Comparison of ENCODE assay signal across 1 cellular context in the genomic region with DNA sequence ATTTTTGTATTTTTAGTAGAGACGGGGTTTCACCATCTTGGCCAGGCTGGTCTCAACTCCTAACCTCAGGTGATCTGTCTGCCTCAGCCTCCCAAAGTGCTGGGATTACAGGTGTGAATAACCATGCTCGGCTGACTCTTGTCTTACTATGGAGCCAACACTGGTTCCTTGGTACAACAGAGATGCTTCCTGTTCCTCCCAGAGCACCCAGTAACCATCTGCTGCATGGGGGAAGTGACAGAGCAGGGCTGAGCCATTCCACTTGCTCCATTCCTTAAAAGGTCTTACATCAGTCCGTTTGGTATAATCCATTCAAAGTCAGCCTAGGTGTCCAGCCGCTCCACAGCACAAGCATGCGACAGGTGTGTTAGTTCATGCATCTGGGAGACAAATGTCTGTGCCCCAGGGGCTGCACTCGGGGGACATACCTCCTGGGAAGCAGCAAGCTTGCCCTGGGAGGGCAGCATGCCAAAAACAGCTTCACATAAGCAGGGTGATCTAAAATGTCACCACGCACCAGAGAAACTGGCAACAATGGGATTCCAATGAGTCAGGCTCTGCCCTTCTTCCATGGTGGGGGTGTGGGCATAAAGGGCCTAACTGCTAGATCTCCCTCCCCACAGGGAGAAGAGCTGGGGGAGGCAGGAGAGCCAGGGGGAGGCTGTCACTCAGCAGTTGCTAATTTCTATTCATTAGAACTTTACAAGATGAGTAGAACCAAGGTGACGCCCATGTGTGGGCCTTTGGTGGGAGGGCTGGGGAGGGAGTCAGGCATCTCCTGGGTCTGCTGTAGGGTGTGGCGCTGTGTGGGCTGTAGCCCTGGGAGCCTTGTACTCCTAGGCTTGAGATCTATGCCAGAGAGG.
TF ChIP-seq lines count a peak whose summit lies in the region.

No MANE protein-coding gene starts in this region.

TF ChIP-seq in H1, 55 proteins besides CTCF, POLR2A, EP300 and RAD21 (continued from another document):
- TF ChIP-seq, protein P1, sequence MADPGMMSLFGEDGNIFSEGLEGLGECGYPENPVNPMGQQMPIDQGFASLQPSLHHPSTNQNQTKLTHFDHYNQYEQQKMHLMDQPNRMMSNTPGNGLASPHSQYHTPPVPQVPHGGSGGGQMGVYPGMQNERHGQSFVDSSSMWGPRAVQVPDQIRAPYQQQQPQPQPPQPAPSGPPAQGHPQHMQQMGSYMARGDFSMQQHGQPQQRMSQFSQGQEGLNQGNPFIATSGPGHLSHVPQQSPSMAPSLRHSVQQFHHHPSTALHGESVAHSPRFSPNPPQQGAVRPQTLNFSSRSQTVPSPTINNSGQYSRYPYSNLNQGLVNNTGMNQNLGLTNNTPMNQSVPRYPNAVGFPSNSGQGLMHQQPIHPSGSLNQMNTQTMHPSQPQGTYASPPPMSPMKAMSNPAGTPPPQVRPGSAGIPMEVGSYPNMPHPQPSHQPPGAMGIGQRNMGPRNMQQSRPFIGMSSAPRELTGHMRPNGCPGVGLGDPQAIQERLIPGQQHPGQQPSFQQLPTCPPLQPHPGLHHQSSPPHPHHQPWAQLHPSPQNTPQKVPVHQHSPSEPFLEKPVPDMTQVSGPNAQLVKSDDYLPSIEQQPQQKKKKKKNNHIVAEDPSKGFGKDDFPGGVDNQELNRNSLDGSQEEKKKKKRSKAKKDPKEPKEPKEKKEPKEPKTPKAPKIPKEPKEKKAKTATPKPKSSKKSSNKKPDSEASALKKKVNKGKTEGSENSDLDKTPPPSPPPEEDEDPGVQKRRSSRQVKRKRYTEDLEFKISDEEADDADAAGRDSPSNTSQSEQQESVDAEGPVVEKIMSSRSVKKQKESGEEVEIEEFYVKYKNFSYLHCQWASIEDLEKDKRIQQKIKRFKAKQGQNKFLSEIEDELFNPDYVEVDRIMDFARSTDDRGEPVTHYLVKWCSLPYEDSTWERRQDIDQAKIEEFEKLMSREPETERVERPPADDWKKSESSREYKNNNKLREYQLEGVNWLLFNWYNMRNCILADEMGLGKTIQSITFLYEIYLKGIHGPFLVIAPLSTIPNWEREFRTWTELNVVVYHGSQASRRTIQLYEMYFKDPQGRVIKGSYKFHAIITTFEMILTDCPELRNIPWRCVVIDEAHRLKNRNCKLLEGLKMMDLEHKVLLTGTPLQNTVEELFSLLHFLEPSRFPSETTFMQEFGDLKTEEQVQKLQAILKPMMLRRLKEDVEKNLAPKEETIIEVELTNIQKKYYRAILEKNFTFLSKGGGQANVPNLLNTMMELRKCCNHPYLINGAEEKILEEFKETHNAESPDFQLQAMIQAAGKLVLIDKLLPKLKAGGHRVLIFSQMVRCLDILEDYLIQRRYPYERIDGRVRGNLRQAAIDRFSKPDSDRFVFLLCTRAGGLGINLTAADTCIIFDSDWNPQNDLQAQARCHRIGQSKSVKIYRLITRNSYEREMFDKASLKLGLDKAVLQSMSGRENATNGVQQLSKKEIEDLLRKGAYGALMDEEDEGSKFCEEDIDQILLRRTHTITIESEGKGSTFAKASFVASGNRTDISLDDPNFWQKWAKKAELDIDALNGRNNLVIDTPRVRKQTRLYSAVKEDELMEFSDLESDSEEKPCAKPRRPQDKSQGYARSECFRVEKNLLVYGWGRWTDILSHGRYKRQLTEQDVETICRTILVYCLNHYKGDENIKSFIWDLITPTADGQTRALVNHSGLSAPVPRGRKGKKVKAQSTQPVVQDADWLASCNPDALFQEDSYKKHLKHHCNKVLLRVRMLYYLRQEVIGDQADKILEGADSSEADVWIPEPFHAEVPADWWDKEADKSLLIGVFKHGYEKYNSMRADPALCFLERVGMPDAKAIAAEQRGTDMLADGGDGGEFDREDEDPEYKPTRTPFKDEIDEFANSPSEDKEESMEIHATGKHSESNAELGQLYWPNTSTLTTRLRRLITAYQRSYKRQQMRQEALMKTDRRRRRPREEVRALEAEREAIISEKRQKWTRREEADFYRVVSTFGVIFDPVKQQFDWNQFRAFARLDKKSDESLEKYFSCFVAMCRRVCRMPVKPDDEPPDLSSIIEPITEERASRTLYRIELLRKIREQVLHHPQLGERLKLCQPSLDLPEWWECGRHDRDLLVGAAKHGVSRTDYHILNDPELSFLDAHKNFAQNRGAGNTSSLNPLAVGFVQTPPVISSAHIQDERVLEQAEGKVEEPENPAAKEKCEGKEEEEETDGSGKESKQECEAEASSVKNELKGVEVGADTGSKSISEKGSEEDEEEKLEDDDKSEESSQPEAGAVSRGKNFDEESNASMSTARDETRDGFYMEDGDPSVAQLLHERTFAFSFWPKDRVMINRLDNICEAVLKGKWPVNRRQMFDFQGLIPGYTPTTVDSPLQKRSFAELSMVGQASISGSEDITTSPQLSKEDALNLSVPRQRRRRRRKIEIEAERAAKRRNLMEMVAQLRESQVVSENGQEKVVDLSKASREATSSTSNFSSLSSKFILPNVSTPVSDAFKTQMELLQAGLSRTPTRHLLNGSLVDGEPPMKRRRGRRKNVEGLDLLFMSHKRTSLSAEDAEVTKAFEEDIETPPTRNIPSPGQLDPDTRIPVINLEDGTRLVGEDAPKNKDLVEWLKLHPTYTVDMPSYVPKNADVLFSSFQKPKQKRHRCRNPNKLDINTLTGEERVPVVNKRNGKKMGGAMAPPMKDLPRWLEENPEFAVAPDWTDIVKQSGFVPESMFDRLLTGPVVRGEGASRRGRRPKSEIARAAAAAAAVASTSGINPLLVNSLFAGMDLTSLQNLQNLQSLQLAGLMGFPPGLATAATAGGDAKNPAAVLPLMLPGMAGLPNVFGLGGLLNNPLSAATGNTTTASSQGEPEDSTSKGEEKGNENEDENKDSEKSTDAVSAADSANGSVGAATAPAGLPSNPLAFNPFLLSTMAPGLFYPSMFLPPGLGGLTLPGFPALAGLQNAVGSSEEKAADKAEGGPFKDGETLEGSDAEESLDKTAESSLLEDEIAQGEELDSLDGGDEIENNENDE (IDR thresholded peaks at IDR 0.05; ENCODE audit: insufficient replicate concordance, low read length): no peak
- TF ChIP-seq SP1 (IDR thresholded peaks at IDR 0.05; ENCODE audit: low read depth, low read length) (no peak), RXRA (IDR thresholded peaks at IDR 0.05; ENCODE audit: insufficient read depth, low read depth, low read length) (no peak), CEBPB (IDR thresholded peaks at IDR 0.05; ENCODE audit: low read depth, low read length) (no peak), TBP (IDR thresholded peaks at IDR 0.05; ENCODE audit: low read depth, low read length) (no peak), SIN3A (conservative IDR thresholded peaks at IDR 0.05 in 1 of 2, IDR thresholded peaks at IDR 0.05 in 1 of 2; ENCODE audit: low read depth in 1 of 2, low read length in 2 of 2) (no peak), POLR2AphosphoS5 (IDR thresholded peaks at IDR 0.05; ENCODE audit: low read depth, low read length) (no peak), SUZ12 (IDR thresholded peaks at IDR 0.05; ENCODE audit: low read length) (no peak), KDM5A (IDR thresholded peaks at IDR 0.05; ENCODE audit: low read length) (no peak), CBX8 (IDR thresholded peaks at IDR 0.05; ENCODE audit: borderline replicate concordance, low read depth, low read length) (no peak), CBX5 (IDR thresholded peaks at IDR 0.05; ENCODE audit: low read depth, low read length) (no peak), HDAC2 (IDR thresholded peaks at IDR 0.05; ENCODE audit: borderline replicate concordance in 1 of 2, low read depth in 2 of 2, low read length in 2 of 2) (no peak), KDM1A (IDR thresholded peaks at IDR 0.05; ENCODE audit: borderline replicate concordance, low read length) (no peak), YY1 (IDR thresholded peaks at IDR 0.05; ENCODE audit: low read depth, low read length) (no peak), BCL11A (IDR thresholded peaks at IDR 0.05; ENCODE audit: low read depth in 2 of 2, low read length in 2 of 2) (no peak)
- TF ChIP-seq, protein P2, sequence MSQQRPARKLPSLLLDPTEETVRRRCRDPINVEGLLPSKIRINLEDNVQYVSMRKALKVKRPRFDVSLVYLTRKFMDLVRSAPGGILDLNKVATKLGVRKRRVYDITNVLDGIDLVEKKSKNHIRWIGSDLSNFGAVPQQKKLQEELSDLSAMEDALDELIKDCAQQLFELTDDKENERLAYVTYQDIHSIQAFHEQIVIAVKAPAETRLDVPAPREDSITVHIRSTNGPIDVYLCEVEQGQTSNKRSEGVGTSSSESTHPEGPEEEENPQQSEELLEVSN (IDR thresholded peaks at IDR 0.05): no peak
